In genomic region chr3:108447096-108447847, GRCh38 we compare ENCODE assay signal across 8 cellular contexts.
"Had no signal": no experiment of that assay in that cellular context is flagged by ENCODE, and none has a peak within 500 bp of the region (broad histone marks: within the 10 kb centered on the region; RNA-seq: fewer than 3 reads in every experiment).

No MANE protein-coding gene starts in this region.

- H3K27ac ChIP-seq: GM23248, KMS-11 had no signal

- DNase-seq: GM23248, GOT3, H7, IMR-90 had no signal

- H3K4me1 ChIP-seq: HAP-1 had no signal

- H3K4me3 ChIP-seq: GM23248, HAP-1, K562 had no signal

- ATAC-seq: HCT116, K562 had no signal

- H3K36me3 ChIP-seq: HAP-1 had no signal
